In genomic region chr4:173181769-173182374, GRCh38 we compare ENCODE assay signal across 1 cellular context.
A peak's percentile ranks its signal among the peaks of the same experiment; 100 is the strongest.
TF ChIP-seq lines count a peak whose summit lies in the region.

No MANE protein-coding gene starts in this region.

TF ChIP-seq in K562, 482 proteins besides CTCF, POLR2A, EP300 and RAD21:
- TF ChIP-seq JUND (IDR thresholded peaks at IDR 0.05; ENCODE audit: borderline replicate concordance, low read depth, low read length) = no peak
- TF ChIP-seq JUND (tag; IDR thresholded peaks at IDR 0.05; ENCODE audit: borderline replicate concordance, low read depth, low read length) = no peak
- no peak for TF ChIP-seq CHD4 (IDR thresholded peaks at IDR 0.05; ENCODE audit: insufficient read depth, insufficient replicate concordance, low read depth, low read length, poor library complexity, severe bottlenecking)
- peak; percentile 56 for TF ChIP-seq PKNOX1 (IDR thresholded peaks at IDR 0.05)
- TF ChIP-seq CBFA2T3 (IDR thresholded peaks at IDR 0.05) = peak; percentile 49
- peak; percentile 57 to 58; a peak in 3 of 4 replicates for TF ChIP-seq KDM1A (IDR thresholded peaks at IDR 0.05)
- TF ChIP-seq PHF20 (IDR thresholded peaks at IDR 0.05; ENCODE audit: partially characterized antibody) = no peak
- no peak for TF ChIP-seq ZHX1 (conservative IDR thresholded peaks at IDR 0.05; ENCODE audit: low read length)
- TF ChIP-seq MEIS2 (IDR thresholded peaks at IDR 0.05; ENCODE audit: partially characterized antibody) = peak; percentile 57
- no peak for TF ChIP-seq RBM25 (IDR thresholded peaks at IDR 0.05; ENCODE audit: low read depth, low read length, severe bottlenecking)
- TF ChIP-seq YBX1 (IDR thresholded peaks at IDR 0.05) = no peak
- no peak for TF ChIP-seq KHSRP (IDR thresholded peaks at IDR 0.05)
- TF ChIP-seq FOS (IDR thresholded peaks at IDR 0.05; ENCODE audit: extremely low read depth, insufficient read length) = no peak
- TF ChIP-seq MCM5 (IDR thresholded peaks at IDR 0.05; ENCODE audit: low read depth) = no peak
- no peak for TF ChIP-seq HCFC1 (IDR thresholded peaks at IDR 0.05; ENCODE audit: low read depth, low read length)
- peak in 1 of 2 experiments; percentile 32; a peak in 1 of 4 replicates for TF ChIP-seq RCOR1 (IDR thresholded peaks at IDR 0.05; ENCODE audit: borderline replicate concordance in 1 of 2, low read depth in 2 of 2, low read length in 2 of 2)
